ENCODE assay signal across 18 cellular contexts in the genomic region with DNA sequence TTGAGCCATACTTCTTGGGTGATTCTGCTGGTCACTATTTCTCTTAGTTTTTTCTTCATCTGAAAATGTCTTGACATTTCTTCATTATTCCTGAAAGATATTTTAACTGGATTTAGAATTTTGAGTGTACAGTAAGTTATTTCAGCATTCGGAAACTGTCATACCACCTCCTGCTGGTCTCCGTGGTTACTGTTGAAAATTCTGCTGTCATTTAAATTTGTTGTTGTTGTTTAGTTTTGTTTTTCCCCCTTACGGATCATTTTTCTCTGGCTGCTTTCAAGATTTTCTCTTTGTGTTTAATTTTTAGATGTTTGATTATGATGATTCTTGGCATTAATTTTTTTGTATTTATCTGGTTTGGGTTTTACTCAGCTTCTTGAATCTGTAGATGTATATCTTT.
DNase-seq lines count a peak whose midpoint lies in the region; ATAC-seq, FAIRE-seq and TF ChIP-seq lines count a peak whose summit lies in the region.
"Had no signal": no experiment of that assay in that cellular context is flagged by ENCODE, and none has a peak within 500 bp of the region (broad histone marks: within the 10 kb centered on the region; RNA-seq: fewer than 3 reads in every experiment).

No MANE protein-coding gene starts in this region.

- H3K18ac ChIP-seq in H9 (ENCODE audit: insufficient read length, low read depth, low read length), result no peak overlapping the region

- no peak for TF ChIP-seq RAD21 in A549 (conservative IDR thresholded peaks at IDR 0.05 in 1 of 2, IDR thresholded peaks at IDR 0.05 in 1 of 2)

- H2BK20ac ChIP-seq in H9 (ENCODE audit: low read depth, low read length, poor library complexity, severe bottlenecking), result no peak overlapping the region

- H3K79me1 ChIP-seq in H9 (ENCODE audit: insufficient read depth, low read depth, low read length, poor library complexity, severe bottlenecking), result no peaks in the 10 kb centered on the region

- POLR2A ChIA-PET in A549 (lab: Yijun Ruan, JAX) (no interaction called here), PC-3 (lab: Charles Lee; ENCODE audit: unreplicated experiment) (no interaction called here)

- H3K4me1 ChIP-seq in A549, result no peaks in the 10 kb centered on the region
- H3K4me1 ChIP-seq in H9 (ENCODE audit: insufficient read depth, low read length), result no peaks in the 10 kb centered on the region
- no peaks in the 10 kb centered on the region for H3K4me1 ChIP-seq in PC-3 (ENCODE audit: insufficient read depth, low read length)
- H3K4me1 ChIP-seq: BLaER1 treated with 17β-estradiol and CSF1 and Interleukin-3, amounts not matched to agents 10 nM and 100 nM had no signal

- H2AK5ac ChIP-seq in H9 (ENCODE audit: insufficient read length, low read length), result no peak overlapping the region

- no peak overlapping the region for H3K27ac ChIP-seq in A549
- no peak overlapping the region for H3K27ac ChIP-seq in H9 (ENCODE audit: insufficient read length, low read depth, low read length)
- no peak overlapping the region for H3K27ac ChIP-seq in PC-3 (ENCODE audit: low read length)
- H3K27ac ChIP-seq: BLaER1 treated with 17β-estradiol and CSF1 and Interleukin-3, amounts not matched to agents 10 nM and 100 nM; GM23248 had no signal

- H3T11ph ChIP-seq in H9 (ENCODE audit: low read length), result no peak overlapping the region

- H3K4me1 Mint-ChIP-seq in H9 (peaks cover 1 to 2% of the 10 kb centered on the region in 2 experiments), endothelial cell (ENCODE audit: unreplicated experiment) (no peaks in the 10 kb centered on the region)

- H3K27me3 ChIP-seq in H9 (ENCODE audit: insufficient read depth, low read length) (no peaks in the 10 kb centered on the region), PC-3 (ENCODE audit: low read length) (peaks cover 24% of the 10 kb centered on the region; the same call in 1 of the 2 replicates)
- H3K27me3 ChIP-seq: BLaER1 treated with 17β-estradiol and CSF1 and Interleukin-3, amounts not matched to agents 10 nM and 100 nM had no signal

- DNase-seq in A549 (ENCODE audit: low read depth in 1 of 2, low spot score in 1 of 2) (no peak), H9 (no peak), PC-3 (no peak), endothelial cell (ENCODE audit: low spot score) (no peak), Right ventricle myocardium superior (no peak), GM19238 (ENCODE audit: insufficient read length, low spot score) (no peak), NCI-H748 (lab: John Stamatoyannopoulos, UW; ENCODE audit: unreplicated experiment) (no peak)
- DNase-seq: DMS79 treated with DMSO at 0.1 percent for 48 hours, GM23248, KG1, NCI-H1417, NCI-H187, NCI-H226, NCI-H524 treated with DMSO at 0.1 percent for 48 hours, SHP77 treated with DMSO at 0.1 percent for 48 hours, T-helper 1 cell had no signal

- no peaks in the 10 kb centered on the region for H3K9me3 ChIP-seq in A549
- no peaks in the 10 kb centered on the region for H3K9me3 ChIP-seq in H9 (ENCODE audit: control insufficient read depth, low read depth, low read length)
- no peaks in the 10 kb centered on the region for H3K9me3 ChIP-seq in PC-3 (ENCODE audit: low read length)
- H3K9me3 ChIP-seq: BLaER1 treated with 17β-estradiol and CSF1 and Interleukin-3, amounts not matched to agents 10 nM and 100 nM had no signal

- H3K9me3 Mint-ChIP-seq in H9, result no peaks in the 10 kb centered on the region
- no peaks in the 10 kb centered on the region for H3K9me3 Mint-ChIP-seq in endothelial cell (ENCODE audit: unreplicated experiment)

- H3K36me3 ChIP-seq in PC-3 (ENCODE audit: low read depth, low read length), result no peaks in the 10 kb centered on the region
- H3K36me3 ChIP-seq: BLaER1 treated with 17β-estradiol and CSF1 and Interleukin-3, amounts not matched to agents 10 nM and 100 nM had no signal

- no peak overlapping the region for H3K27ac Mint-ChIP-seq in H9
- no peak overlapping the region for H3K27ac Mint-ChIP-seq in endothelial cell (ENCODE audit: unreplicated experiment)

- no peak overlapping the region for H4K5ac ChIP-seq in H9 (ENCODE audit: insufficient read length, low read depth, low read length)

- WGBS in A549 (ENCODE audit: missing lambda C conversion rate), result 55% methylated on average over 3 of the region's 3 CpGs
- no CpG with 5 or more reads among the region's 3 CpGs for WGBS in H9 (ENCODE audit: extremely low coverage, insufficient read length, low lambda C conversion rate)

- no peak overlapping the region for H3K14ac ChIP-seq in H9 (ENCODE audit: insufficient read depth, low read length)

- H3K56ac ChIP-seq in H9 (ENCODE audit: insufficient read length, low read depth, low read length), result no peak overlapping the region

- BruUV-seq in PC-3 (replicated peaks; lab: Mats Ljungman, UMichigan), result no TSS peak

- ATAC-seq in A549 (no peak), PC-3 (no peak), Right ventricle myocardium superior (ENCODE audit: poor library complexity) (no peak), GM19395 (IDR thresholded peaks at IDR 0.05; ENCODE audit: unreplicated experiment) (no peak)

- no peak overlapping the region for H2BK15ac ChIP-seq in H9 (ENCODE audit: low read depth, low read length)

- no peak overlapping the region for H2BK120ac ChIP-seq in H9 (ENCODE audit: low read depth, low read length, poor library complexity, severe bottlenecking)

- H3K4me2 ChIP-seq in A549 (no peak overlapping the region), H9 (ENCODE audit: insufficient read depth, insufficient read length, low read length) (no peak overlapping the region), PC-3 (ENCODE audit: low read length) (no peak overlapping the region)
- H3K4me2 ChIP-seq: BLaER1 treated with 17β-estradiol and CSF1 and Interleukin-3, amounts not matched to agents 10 nM and 100 nM had no signal

- no peak for TF ChIP-seq EP300 in A549 (IDR thresholded peaks at IDR 0.05)

- no peak overlapping the region for H2BK5ac ChIP-seq in H9 (ENCODE audit: insufficient read length, low read length)

- H3K27me3 Mint-ChIP-seq in H9 (ENCODE audit: low read depth) (no peaks in the 10 kb centered on the region), endothelial cell (ENCODE audit: unreplicated experiment) (no peaks in the 10 kb centered on the region)

- H3K23me2 ChIP-seq in H9 (ENCODE audit: insufficient read length, low read depth, low read length, poor library complexity, severe bottlenecking), result no peaks in the 10 kb centered on the region

- no peaks in the 10 kb centered on the region for H4K20me1 ChIP-seq in H9 (ENCODE audit: control insufficient read depth, insufficient read depth, insufficient read length)
- H4K20me1 ChIP-seq in PC-3 (ENCODE audit: low read length), result no peaks in the 10 kb centered on the region
- H4K20me1 ChIP-seq: BLaER1 treated with 17β-estradiol and CSF1 and Interleukin-3, amounts not matched to agents 10 nM and 100 nM had no signal

- peak; percentile 18 for FAIRE-seq in A549 (lab: Jason Lieb, UNC)

- no peak overlapping the region for H4K8ac ChIP-seq in H9 (replicated peaks; ENCODE audit: insufficient read length, low read depth, low read length)

- CTCF ChIA-PET in A549 (lab: Yijun Ruan, JAX) (no interaction called here), PC-3 (lab: Charles Lee) (no interaction called here)

- no peak overlapping the region for H3K4me3 ChIP-seq in A549
- no peak overlapping the region for H3K4me3 ChIP-seq in PC-3 (ENCODE audit: low read length)
- H3K4me3 ChIP-seq: BLaER1 treated with 17β-estradiol and CSF1 and Interleukin-3, amounts not matched to agents 10 nM and 100 nM; GM23248 had no signal

- H2AFZ ChIP-seq in H9 (ENCODE audit: low read length), result no peak overlapping the region
- H2AFZ ChIP-seq in PC-3 (ENCODE audit: low read length), result no peak overlapping the region
- H2AFZ ChIP-seq: GM23248 had no signal

- no peak overlapping the region for H4K91ac ChIP-seq in H9 (ENCODE audit: insufficient read length, low read depth, low read length)

- no peaks in the 10 kb centered on the region for H3K9me2 ChIP-seq in PC-3 (replicated peaks; ENCODE audit: low read length)

- intact Hi-C loops in PC-3 (cut with micrococcal nuclease) (no loop called here), Right ventricle myocardium superior (cut with DNase I) (no loop called here)

- H3K9ac ChIP-seq in H9 (ENCODE audit: extremely low read depth, insufficient read length, low read length) (no peak overlapping the region), PC-3 (ENCODE audit: low read length) (no peak overlapping the region)
- H3K9ac ChIP-seq: BLaER1 treated with 17β-estradiol and CSF1 and Interleukin-3, amounts not matched to agents 10 nM and 100 nM; GM23248 had no signal

- H3K79me2 ChIP-seq in H9 (ENCODE audit: insufficient read depth, low read length), result no peaks in the 10 kb centered on the region
- H3K79me2 ChIP-seq in PC-3 (ENCODE audit: low read length), result no peaks in the 10 kb centered on the region

- no peak overlapping the region for H3K4ac ChIP-seq in H9 (ENCODE audit: low read depth, low read length)

- no peak overlapping the region for H3K23ac ChIP-seq in H9 (ENCODE audit: insufficient read length, low read depth, low read length)

- no peak overlapping the region for H2BK12ac ChIP-seq in H9 (ENCODE audit: insufficient read length, low read depth, low read length)

- no peak for TF ChIP-seq POLR2A in A549 (IDR thresholded peaks at IDR 0.05; ENCODE audit: low read length)

- H3K36me3 Mint-ChIP-seq in H9 (ENCODE audit: insufficient read depth in 1 of 3, low read depth in 3 of 3), result no peaks in the 10 kb centered on the region; a peak in 1 of 7 replicates
- H3K36me3 Mint-ChIP-seq in endothelial cell (ENCODE audit: low read depth, unreplicated experiment), result no peaks in the 10 kb centered on the region

- no peaks in the 10 kb centered on the region for H3F3A ChIP-seq in PC-3 (ENCODE audit: low read length, unreplicated experiment)

- TF ChIP-seq CTCF in A549 (IDR thresholded peaks at IDR 0.05) (no peak), H9 (conservative IDR thresholded peaks at IDR 0.05) (peak; percentile 47; the same call in 2 of the 3 replicates), PC-3 (conservative IDR thresholded peaks at IDR 0.05; ENCODE audit: low read depth, low read length) (peak; percentile 43), endothelial cell (IDR thresholded peaks at IDR 0.05; ENCODE audit: unreplicated experiment) (peak; percentile 51)

- H3K4me3 Mint-ChIP-seq in H9, result no peak overlapping the region
- H3K4me3 Mint-ChIP-seq in endothelial cell (ENCODE audit: unreplicated experiment), result no peak overlapping the region

TF ChIP-seq in A549, 52 proteins besides CTCF, POLR2A, EP300 and RAD21 (continues in another document):
- TF ChIP-seq JUN (IDR thresholded peaks at IDR 0.05), result no peak
- no peak for TF ChIP-seq SREBF2 (IDR thresholded peaks at IDR 0.05)
- TF ChIP-seq, protein P1, sequence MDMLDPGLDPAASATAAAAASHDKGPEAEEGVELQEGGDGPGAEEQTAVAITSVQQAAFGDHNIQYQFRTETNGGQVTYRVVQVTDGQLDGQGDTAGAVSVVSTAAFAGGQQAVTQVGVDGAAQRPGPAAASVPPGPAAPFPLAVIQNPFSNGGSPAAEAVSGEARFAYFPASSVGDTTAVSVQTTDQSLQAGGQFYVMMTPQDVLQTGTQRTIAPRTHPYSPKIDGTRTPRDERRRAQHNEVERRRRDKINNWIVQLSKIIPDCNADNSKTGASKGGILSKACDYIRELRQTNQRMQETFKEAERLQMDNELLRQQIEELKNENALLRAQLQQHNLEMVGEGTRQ (IDR thresholded peaks at IDR 0.05), result no peak
- no peak for TF ChIP-seq POLR2AphosphoS2 (conservative IDR thresholded peaks at IDR 0.05; ENCODE audit: low read length)
